In genomic region chr1:212291505-212292134, GRCh38 we compare ENCODE assay signal across 8 cellular contexts. TPM values are rescaled to one million over a fixed set of nuclear protein-coding genes. Genes with fewer than 3 reads are reported as not detected.
DNase-seq lines count a peak whose midpoint lies in the region; ATAC-seq and TF ChIP-seq lines count a peak whose summit lies in the region.

No MANE protein-coding gene starts in this region.

- POLR2A ChIA-PET in Caco-2 (lab: Charles Lee), result interaction anchor here (0.5 kb wide), 1 partner anchor 547 kb away, joined by 3 read pairs; no protein-coding TSS in a partner anchor

- H3K27me3 ChIP-seq in Caco-2 (replicated peaks; ENCODE audit: control insufficient read depth, insufficient read depth, low read length) (no peaks in the 10 kb centered on the region), aorta (ENCODE audit: control insufficient read depth in 1 of 2, insufficient read depth in 2 of 2, low read length in 1 of 2) (no peaks in the 10 kb centered on the region)

- TF ChIP-seq CTCF in Caco-2 (IDR thresholded peaks at IDR 0.05; ENCODE audit: insufficient read depth in 1 of 2, low read depth in 1 of 2, low read length in 1 of 2, severe bottlenecking in 1 of 2, unreplicated experiment in 1 of 2) (peak; percentile 53 to 75), astrocyte of the spinal cord (IDR thresholded peaks at IDR 0.05; ENCODE audit: low read depth, low read length) (peak; percentile 77)

- H3K4me1 Mint-ChIP-seq in Caco-2 (ENCODE audit: low read depth, unreplicated experiment), result peaks cover 27% of the 10 kb centered on the region

- no peak overlapping the region for H3K4me3 Mint-ChIP-seq in Caco-2 (ENCODE audit: unreplicated experiment)

- no peak overlapping the region for H3K27ac Mint-ChIP-seq in Caco-2 (ENCODE audit: unreplicated experiment)

- in situ Hi-C loops in astrocyte of the spinal cord (cut with HindIII; ENCODE audit: low sequenced_read_pairs), result no loop called here

- BruUV-seq in Caco-2 (replicated peaks; lab: Mats Ljungman, UMichigan), result no TSS peak

- CTCF ChIA-PET in Caco-2 (lab: Charles Lee), result interaction anchor here (1.0 to 2.4 kb wide), 2 partner anchors 187 to 220 kb away, joined by 3 to 22 read pairs; no protein-coding TSS in a partner anchor

- ATAC-seq in GM19372 (IDR thresholded peaks at IDR 0.05; ENCODE audit: low read depth, unreplicated experiment), result peak; percentile 70
- no peak for ATAC-seq in aorta (ENCODE audit: low FRiP score)

- peaks cover 7% of the 10 kb centered on the region for H3K36me3 Mint-ChIP-seq in Caco-2 (ENCODE audit: insufficient read depth, unreplicated experiment)

- H3K36me3 ChIP-seq in Caco-2 (ENCODE audit: control insufficient read depth, insufficient read depth, low read length) (no peaks in the 10 kb centered on the region), aorta (ENCODE audit: control insufficient read depth in 1 of 2, insufficient read depth in 2 of 2, low read length in 1 of 2) (no peaks in the 10 kb centered on the region)

- H3K4me3 ChIP-seq in Caco-2 (ENCODE audit: low read depth, low read length) (no peak overlapping the region), astrocyte of the spinal cord (ENCODE audit: low read depth, low read length) (no peak overlapping the region), aorta (ENCODE audit: low read length in 2 of 2) (no peak overlapping the region)

- H3K9me3 ChIP-seq in Caco-2, result no peaks in the 10 kb centered on the region
- no peaks in the 10 kb centered on the region for H3K9me3 ChIP-seq in aorta (ENCODE audit: control insufficient read depth, low read length)

- H3K27me3 Mint-ChIP-seq in Caco-2 (ENCODE audit: insufficient read depth, unreplicated experiment), result no peaks in the 10 kb centered on the region

- WGBS in aorta, 2 donors, result 49 to 54% methylated on average over 6 of the region's 6 CpGs

- H3K9me3 Mint-ChIP-seq in Caco-2 (ENCODE audit: unreplicated experiment), result no peaks in the 10 kb centered on the region

- H3K27ac ChIP-seq in aorta (ENCODE audit: low read depth in 1 of 2, low read length in 2 of 2), result no peak overlapping the region

- intact Hi-C loops in Caco-2 (cut with micrococcal nuclease; ENCODE audit: unreplicated experiment), result loop anchor here (5.0 kb wide), 1 partner anchor 76 kb away; no protein-coding TSS in a partner anchor
- intact Hi-C loops in aorta (cut with DNase I), result loop anchor here in 1 of 2 donors (5.0 kb wide), 1 partner anchor 219 kb away; no protein-coding TSS in a partner anchor

- H3K4me1 ChIP-seq in Caco-2 (peaks cover 50% of the 10 kb centered on the region), aorta (ENCODE audit: control insufficient read depth in 1 of 2, insufficient read depth in 2 of 2, low read length in 2 of 2) (peaks cover 2 to 15% of the 10 kb centered on the region in 2 donors)

- DNase-seq in Caco-2 (peak in 1 of 2 experiments; percentile 58), HPDE6-E6E7 (ENCODE audit: extremely low spot score) (peak; percentile 49), NCI-H774 (lab: John Stamatoyannopoulos, UW) (peak; percentile 71), astrocyte of the spinal cord (ENCODE audit: low read depth, low spot score) (peak; percentile 50), kidney glomerular epithelial cell (lab: John Stamatoyannopoulos, UW) (peak; percentile 85), aorta (no peak)
- DNase-seq in NK-92 treated with Interleukin-12 subunit alpha and Interleukin-12 subunit beta, amount 100 ng/mL, for 24 hours (lab: John Stamatoyannopoulos, UW), result no peak

RNA-seq across cellular contexts. Expression of gene PPP2R5A, which starts 6.4 kb away (rescaled TPM):
- total RNA-seq in Caco-2 (2022) (47.6 and 49.4 TPM in 2 replicates), aorta (10 to 100 TPM; 43.2 to 45.3 TPM)
- 10 to 100 TPM; 33.5 to 39.1 TPM for polyA plus RNA-seq in aorta

Comparison
In these comparisons a context has a peak if more than half of its experiments do, and no peak if none do; other contexts are left out.
1. DNase-seq: peak in HPDE6-E6E7 (single experiment), NCI-H774 (single experiment), astrocyte of the spinal cord (single experiment) and kidney glomerular epithelial cell (single experiment); none in NK-92 treated with Interleukin-12 subunit alpha and Interleukin-12 subunit beta, amount 100 ng/mL, for 24 hours (single experiment) and aorta (0 of 2).